Comparison of ENCODE assay signal across 13 cellular contexts in genomic region chr13:108911807-108912206, GRCh38.
"Had no signal": no experiment of that assay in that cellular context is flagged by ENCODE, and none has a peak within 500 bp of the region (broad histone marks: within the 10 kb centered on the region; RNA-seq: fewer than 3 reads in every experiment).

No MANE protein-coding gene starts in this region.

- H3K27ac Mint-ChIP-seq: activated CD4-positive, alpha-beta memory T cell treated with anti-CD3 and anti-CD28 coated beads for 36 hours; activated naive CD8-positive, alpha-beta T cell; activated T-helper 1 cell treated with anti-CD3 and anti-CD28 coated beads, Interleukin-12 subunit alpha, Interleukin-12 subunit beta, Interleukin-2, Interleukin-4 antibody, amounts not matched to agents 30 ng/mL and 10 ng/mL and 1 ng/mL, durations not matched to agents 14 hours and 24 hours and 36 hours; natural killer cell treated with Interleukin-12 subunit alpha and Interleukin-12 subunit beta and Interleukin-15 and Interleukin-18, amount 100 ng/mL, for 72 hours; stimulated activated effector memory CD8-positive, alpha-beta T cell treated with anti-CD3 and anti-CD28 coated beads, Interleukin-12 subunit alpha, Interleukin-12 subunit beta, amount 100 ng/mL, for 72 hours had no signal

- H3K36me3 Mint-ChIP-seq: activated CD4-positive, alpha-beta memory T cell treated with anti-CD3 and anti-CD28 coated beads for 36 hours; activated naive CD8-positive, alpha-beta T cell; natural killer cell treated with Interleukin-12 subunit alpha and Interleukin-12 subunit beta and Interleukin-15 and Interleukin-18, amount 100 ng/mL, for 72 hours had no signal

- DNase-seq: activated CD4-positive, alpha-beta memory T cell treated with anti-CD3 and anti-CD28 coated beads for 36 hours; activated CD4-positive, alpha-beta T cell treated with anti-CD3 and anti-CD28 coated beads for 4 hours; activated T-cell treated with anti-CD3 and anti-CD28 coated beads for 4 hours; effector CD4-positive, alpha-beta T cell; esophagus squamous epithelium; stimulated activated CD4-positive, alpha-beta T cell treated with anti-CD3 and anti-CD28 coated beads, Interleukin-4, amount 100 ng/mL, for 24 hours; thyroid gland; uterus had no signal

- H3K27me3 Mint-ChIP-seq: activated CD4-positive, alpha-beta memory T cell treated with anti-CD3 and anti-CD28 coated beads for 36 hours had no signal

- H3K9me3 Mint-ChIP-seq: activated CD4-positive, alpha-beta memory T cell treated with anti-CD3 and anti-CD28 coated beads for 36 hours; activated T-helper 1 cell treated with anti-CD3 and anti-CD28 coated beads, Interleukin-12 subunit alpha, Interleukin-12 subunit beta, Interleukin-2, Interleukin-4 antibody, amounts not matched to agents 30 ng/mL and 10 ng/mL and 1 ng/mL, durations not matched to agents 14 hours and 24 hours and 36 hours; natural killer cell treated with Interleukin-12 subunit alpha and Interleukin-12 subunit beta and Interleukin-15 and Interleukin-18, amount 100 ng/mL, for 72 hours; stimulated activated effector memory CD8-positive, alpha-beta T cell treated with anti-CD3 and anti-CD28 coated beads, Interleukin-12 subunit alpha, Interleukin-12 subunit beta, amount 100 ng/mL, for 72 hours had no signal

- H3K27ac ChIP-seq: esophagus squamous epithelium, parathyroid adenoma, thyroid gland, uterus had no signal

- H3K4me3 Mint-ChIP-seq: activated CD4-positive, alpha-beta memory T cell treated with anti-CD3 and anti-CD28 coated beads for 36 hours; activated naive CD8-positive, alpha-beta T cell; activated T-helper 1 cell treated with anti-CD3 and anti-CD28 coated beads, Interleukin-12 subunit alpha, Interleukin-12 subunit beta, Interleukin-2, Interleukin-4 antibody, amounts not matched to agents 30 ng/mL and 10 ng/mL and 1 ng/mL, durations not matched to agents 14 hours and 24 hours and 36 hours; natural killer cell treated with Interleukin-12 subunit alpha and Interleukin-12 subunit beta and Interleukin-15 and Interleukin-18, amount 100 ng/mL, for 72 hours; stimulated activated effector memory CD8-positive, alpha-beta T cell treated with anti-CD3 and anti-CD28 coated beads, Interleukin-12 subunit alpha, Interleukin-12 subunit beta, amount 100 ng/mL, for 72 hours had no signal
